8 cellular contexts compared by ENCODE assay signal in the genomic region with DNA sequence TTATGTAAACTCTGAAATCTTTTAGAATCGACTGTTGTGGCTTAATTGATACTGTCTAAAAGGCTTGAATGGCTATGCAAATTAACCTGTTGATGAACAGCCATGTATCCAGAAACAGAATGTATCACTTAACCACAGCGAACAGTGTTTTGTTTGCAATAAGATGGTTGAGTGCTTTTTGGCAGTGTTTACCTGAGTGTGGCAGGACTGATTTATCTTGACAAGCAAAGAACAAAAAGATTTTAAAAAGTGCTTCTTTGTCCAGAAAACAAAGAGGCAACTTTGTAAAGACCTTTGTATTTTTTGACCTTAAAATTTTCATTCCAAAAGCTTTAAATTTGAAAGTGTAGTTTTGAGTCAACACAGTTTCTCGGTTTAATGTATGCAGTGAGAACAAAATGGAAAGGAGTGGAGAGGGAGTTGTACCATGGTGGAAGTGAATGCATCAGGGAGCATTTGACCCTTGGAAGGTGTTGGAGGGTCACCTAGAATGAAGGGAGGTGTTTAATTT. TPM values are rescaled to one million over a fixed set of nuclear protein-coding genes. Genes with fewer than 3 reads are reported as not detected.
DNase-seq lines count a peak whose midpoint lies in the region; ATAC-seq and TF ChIP-seq lines count a peak whose summit lies in the region.
"Had no signal": no experiment of that assay in that cellular context is flagged by ENCODE, and none has a peak within 500 bp of the region (broad histone marks: within the 10 kb centered on the region; RNA-seq: fewer than 3 reads in every experiment).

No MANE protein-coding gene starts in this region.

- H4K20me1 ChIP-seq in neural progenitor cell (ENCODE audit: low read depth) (no peaks in the 10 kb centered on the region), mammary epithelial cell (ENCODE audit: insufficient read depth, low read length) (no peaks in the 10 kb centered on the region)

- H3K4me1 Mint-ChIP-seq in neural progenitor cell, result peaks cover 22% of the 10 kb centered on the region

- no peaks in the 10 kb centered on the region for H3K9me3 ChIP-seq in neural progenitor cell (ENCODE audit: low read depth)
- no peaks in the 10 kb centered on the region for H3K9me3 ChIP-seq in mammary epithelial cell (replicated peaks; ENCODE audit: insufficient read depth, low read length)

- DNase-seq in neural progenitor cell (ENCODE audit: low spot score) (peak; percentile 38), NCI-H1048 (lab: John Stamatoyannopoulos, UW) (no peak), head of caudate nucleus (no peak), mammary epithelial cell (no peak)
- DNase-seq: SW 1271 had no signal

- peak; percentile 94 for ATAC-seq in GM19324 (IDR thresholded peaks at IDR 0.05; ENCODE audit: low FRiP score, unreplicated experiment)
- peak; percentile 96 for ATAC-seq in HG02642 (IDR thresholded peaks at IDR 0.05; ENCODE audit: poor library complexity, unreplicated experiment)
- ATAC-seq in HG03571 (IDR thresholded peaks at IDR 0.05; ENCODE audit: unreplicated experiment), result peak; percentile 94

- H3K9ac ChIP-seq in neural progenitor cell (no peak overlapping the region), mammary epithelial cell (ENCODE audit: insufficient read depth, low read length) (no peak overlapping the region)

- H3K36me3 Mint-ChIP-seq in neural progenitor cell, result peaks cover 9% of the 10 kb centered on the region

- peak overlapping the region; percentile 6 for H3K27ac ChIP-seq in neural progenitor cell
- no peak overlapping the region for H3K27ac ChIP-seq in mammary epithelial cell (ENCODE audit: insufficient read depth, low read depth, low read length)

- peaks cover 4% of the 10 kb centered on the region for H3K9me3 Mint-ChIP-seq in neural progenitor cell

- TF ChIP-seq CTCF in neural progenitor cell (IDR thresholded peaks at IDR 0.05) (no peak), mammary epithelial cell (conservative IDR thresholded peaks at IDR 0.05 in 1 of 2, IDR thresholded peaks at IDR 0.05 in 1 of 2; ENCODE audit: extremely low read depth in 1 of 2, insufficient read depth in 1 of 2, low read depth in 1 of 2, low read length in 2 of 2) (no peak)

- H2AFZ ChIP-seq in neural progenitor cell (replicated peaks) (no peak overlapping the region), mammary epithelial cell (ENCODE audit: low read depth, low read length) (no peak overlapping the region)

- in situ Hi-C loops in mammary epithelial cell (cut with MboI; ENCODE audit: low sequenced_read_pairs in 2 of 2), result no loop called here

- peaks cover 2% of the 10 kb centered on the region for H3K27me3 Mint-ChIP-seq in neural progenitor cell (ENCODE audit: insufficient read depth, low read depth)

- H3K4me1 ChIP-seq in neural progenitor cell (peaks cover 29% of the 10 kb centered on the region), mammary epithelial cell (ENCODE audit: insufficient read depth, low read length) (peaks cover 11% of the 10 kb centered on the region)

- no peak overlapping the region for H3K4me3 ChIP-seq in neural progenitor cell
- H3K4me3 ChIP-seq in mammary epithelial cell (replicated peaks in 1 of 3; ENCODE audit: insufficient read depth in 1 of 3, low read depth in 2 of 3, low read length in 3 of 3), result no peak overlapping the region

- H3K27ac Mint-ChIP-seq in neural progenitor cell, result no peak overlapping the region

- peaks cover 18% of the 10 kb centered on the region for H3F3A ChIP-seq in neural progenitor cell (ENCODE audit: low read depth)

- BruUV-seq in mammary epithelial cell (replicated peaks; lab: Mats Ljungman, UMichigan), result no TSS peak

- intact Hi-C loops in head of caudate nucleus (cut with DNase I), result no loop called here
- intact Hi-C loops in mammary epithelial cell (cut with micrococcal nuclease), result no loop called here

- H3K27me3 ChIP-seq in neural progenitor cell (no peaks in the 10 kb centered on the region), mammary epithelial cell (ENCODE audit: insufficient read depth, low read length) (no peaks in the 10 kb centered on the region)

- CTCF ChIA-PET in mammary epithelial cell (lab: Charles Lee; ENCODE audit: low non-redundant PET), result no interaction called here

- H3K79me2 ChIP-seq in neural progenitor cell (ENCODE audit: low read depth), result peaks cover 76% of the 10 kb centered on the region
- H3K79me2 ChIP-seq in mammary epithelial cell (ENCODE audit: insufficient read depth, low read length), result peaks cover 92% of the 10 kb centered on the region

- WGBS in mammary epithelial cell (ENCODE audit: low coverage, missing lambda C conversion rate), result 61% methylated on average over 3 of the region's 3 CpGs

- H3K36me3 ChIP-seq in neural progenitor cell, result no peaks in the 10 kb centered on the region
- H3K36me3 ChIP-seq in mammary epithelial cell (ENCODE audit: insufficient read depth, low read length), result peaks cover 3% of the 10 kb centered on the region

- no peak overlapping the region for H3K4me3 Mint-ChIP-seq in neural progenitor cell

- peak overlapping the region; percentile 3 for H3K4me2 ChIP-seq in neural progenitor cell
- no peak overlapping the region for H3K4me2 ChIP-seq in mammary epithelial cell (ENCODE audit: insufficient read depth, low read depth, low read length)

- dilution Hi-C loops in mammary epithelial cell (cut with HindIII; ENCODE audit: low sequenced_read_pairs), result no loop called here

RNA-seq across cellular contexts. Expression of a gene that starts 18.0 kb away (rescaled TPM):
- total RNA-seq in neural progenitor cell (ENCODE audit: low replicate concordance) (20.2 and 20.3 TPM in 2 replicates), mammary epithelial cell (10 to 100 TPM; 22.5 to 28.8 TPM)
- polyA plus RNA-seq in mammary epithelial cell, result 14.5 TPM
- 35.8 TPM for polyA minus RNA-seq in mammary epithelial cell
